In the genomic region with DNA sequence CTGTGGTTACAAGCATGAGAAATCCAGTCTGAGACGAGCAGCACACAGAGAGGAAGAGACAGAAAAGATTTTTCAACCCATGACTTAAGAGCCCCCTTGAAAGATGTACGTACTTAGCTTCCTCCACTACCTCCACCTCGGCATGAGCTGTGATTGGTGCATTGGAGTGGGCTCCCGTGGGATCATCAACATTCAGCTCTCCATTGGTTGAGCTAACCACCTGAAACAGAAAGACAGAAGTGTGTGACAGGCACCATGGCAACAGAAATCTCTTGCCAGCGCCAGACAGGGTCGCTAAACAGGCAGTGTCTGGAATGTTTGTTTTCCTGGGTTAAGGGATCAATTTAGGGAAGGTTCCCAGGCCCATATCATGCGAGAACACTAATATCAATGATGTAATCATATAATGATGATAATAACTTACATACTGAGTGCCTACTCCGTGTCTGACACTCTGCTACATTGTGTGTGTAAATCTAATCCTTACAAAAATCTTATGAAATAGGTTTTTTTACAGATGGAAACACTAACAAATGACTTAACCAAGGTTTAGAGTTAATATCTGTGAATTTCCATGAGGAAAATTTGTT, we compare ENCODE assay signal across 17 cellular contexts. TPM values are rescaled to one million over a fixed set of nuclear protein-coding genes. Genes with fewer than 3 reads are reported as not detected.
DNase-seq lines count a peak whose midpoint lies in the region; ATAC-seq, FAIRE-seq and TF ChIP-seq lines count a peak whose summit lies in the region.
"Had no signal": no experiment of that assay in that cellular context is flagged by ENCODE, and none has a peak within 500 bp of the region (broad histone marks: within the 10 kb centered on the region; RNA-seq: fewer than 3 reads in every experiment).

No MANE protein-coding gene starts in this region.

- H4K20me1 ChIP-seq in GM12878 (ENCODE audit: control insufficient read depth, insufficient read depth), result no peaks in the 10 kb centered on the region

- peak overlapping the region; percentile 36 for H3K27ac ChIP-seq in GM12878 (ENCODE audit: control insufficient read depth, insufficient read depth)
- H3K27ac ChIP-seq: 22Rv1, ascending aorta, KMS-11 had no signal

- peaks cover 0 to 4% of the 10 kb centered on the region in 2 experiments; a peak in 3 of 4 replicates for H3K36me3 ChIP-seq in GM12878 (ENCODE audit: control insufficient read depth in 2 of 2, insufficient read depth in 2 of 2, low read length in 1 of 2)

- FAIRE-seq in GM12878 (lab: Jason Lieb, UNC), result peak; percentile 81
- FAIRE-seq: keratinocyte had no signal

- H3K27me3 ChIP-seq in GM12878 (replicated peaks in 1 of 2; ENCODE audit: control insufficient read depth in 2 of 2, insufficient read depth in 2 of 2, low read length in 1 of 2), result no peaks in the 10 kb centered on the region
- H3K27me3 ChIP-seq: ascending aorta had no signal

- no peaks in the 10 kb centered on the region for H3K27me3 Mint-ChIP-seq in activated naive CD4-positive, alpha-beta T cell treated with anti-CD3 and anti-CD28 coated beads for 36 hours (ENCODE audit: low read depth)

- H3K4me1 ChIP-seq in GM12878 (ENCODE audit: control insufficient read depth, insufficient read depth, low read length), result peaks cover 11% of the 10 kb centered on the region; the same call in 1 of the 2 replicates
- H3K4me1 ChIP-seq: ascending aorta had no signal

- TF ChIP-seq CTCF in GM12878 (IDR thresholded peaks at IDR 0.05 in 2 of 3, conservative IDR thresholded peaks at IDR 0.05 in 1 of 3; ENCODE audit: control insufficient read depth in 2 of 3, extremely low read depth in 1 of 3, insufficient read depth in 1 of 3, low read depth in 3 of 3, low read length in 3 of 3), result no peak

- BruUV-seq in GM12878 (replicated peaks; lab: Mats Ljungman, UMichigan), result no TSS peak

- H3K4me2 ChIP-seq in GM12878 (ENCODE audit: control insufficient read depth, insufficient read depth), result peak overlapping the region; percentile 77
- H3K4me2 ChIP-seq: KMS-11 had no signal

- intact Hi-C loops in GM12878 (cut with micrococcal nuclease; ENCODE audit: unreplicated experiment), result no loop called here
- intact Hi-C loops in activated naive CD4-positive, alpha-beta T cell treated with anti-CD3 and anti-CD28 coated beads for 36 hours (cut with micrococcal nuclease), result no loop called here

- no peak for TF ChIP-seq POLR2A in GM12878 (IDR thresholded peaks at IDR 0.05; ENCODE audit: low read depth, low read length)

- RAD21 ChIA-PET in GM12878 (lab: Charles Lee; ENCODE audit: unreplicated experiment), result interaction anchor here (0.9 to 1.3 kb wide), 3 partner anchors 18 to 547 kb away, joined by 3 to 7 read pairs (median 3); a partner anchor contains a TSS

- peak overlapping the region; percentile 28 for H2AFZ ChIP-seq in GM12878 (ENCODE audit: control insufficient read depth, low read depth, low read length)

- H3K4me3 Mint-ChIP-seq in activated naive CD4-positive, alpha-beta T cell treated with anti-CD3 and anti-CD28 coated beads for 36 hours, result no peak overlapping the region

- H3K9ac ChIP-seq in GM12878 (ENCODE audit: control insufficient read depth, insufficient read depth, low read length), result no peak overlapping the region
- H3K9ac ChIP-seq: KMS-11 had no signal

- H3K4me1 Mint-ChIP-seq in activated naive CD4-positive, alpha-beta T cell treated with anti-CD3 and anti-CD28 coated beads for 36 hours (ENCODE audit: low read depth), result no peaks in the 10 kb centered on the region

- DNase-seq in NCI-H1417 (lab: John Stamatoyannopoulos, UW) (peak; percentile 12 to 73 (median 73)), NCI-H1417 treated with DMSO at 0.1 percent for 48 hours (lab: John Stamatoyannopoulos, UW) (no peak), GM12878 (ENCODE audit: low read depth, low spot score) (peak; percentile 45), putamen (ENCODE audit: low spot score) (peak; percentile 66), NOMO-1 treated with dmso at 0.1 percent for 144 hours (lab: John Stamatoyannopoulos, UW; ENCODE audit: unreplicated experiment) (no peak), HT-29 (ENCODE audit: low spot score) (no peak)
- DNase-seq in activated naive CD4-positive, alpha-beta T cell treated with anti-CD3 and anti-CD28 coated beads for 36 hours, result no peak
- DNase-seq: erythroblast; NCI-H774; stimulated activated CD4-positive, alpha-beta T cell treated with anti-CD3 and anti-CD28 coated beads, Interleukin-1b, Interleukin-23, amount 100 ng/mL, for 48 hours; T-helper 1 cell had no signal

- WGBS in GM12878 (ENCODE audit: insufficient coverage, insufficient replicate concordance, low lambda C conversion rate, missing lambda C conversion rate), result 42% methylated on average over 8 of the region's 8 CpGs

- H3K9me3 ChIP-seq in GM12878 (replicated peaks; ENCODE audit: control insufficient read depth, insufficient read depth, low read length), result no peaks in the 10 kb centered on the region
- H3K9me3 ChIP-seq: ascending aorta had no signal

- H3K27ac Mint-ChIP-seq in activated naive CD4-positive, alpha-beta T cell treated with anti-CD3 and anti-CD28 coated beads for 36 hours, result no peak overlapping the region

- CTCF ChIA-PET in GM12878 (lab: Yijun Ruan, JAX), result interaction anchor here (0.6 to 1.7 kb wide), 5 partner anchors 9 to 615 kb away, joined by 3 to 5 read pairs (median 3); a partner anchor contains a TSS
- CTCF ChIA-PET in activated naive CD4-positive, alpha-beta T cell treated with anti-CD3 and anti-CD28 coated beads for 36 hours (lab: Charles Lee), result no interaction called here

- in situ Hi-C loops in GM12878 (cut with MboI), result no loop called here

- H3K36me3 Mint-ChIP-seq in activated naive CD4-positive, alpha-beta T cell treated with anti-CD3 and anti-CD28 coated beads for 36 hours (ENCODE audit: low read depth), result peaks cover 8% of the 10 kb centered on the region

- SMC1A ChIA-PET in GM12878 (lab: Charles Lee; ENCODE audit: uncharacterized antibody, unreplicated experiment), result interaction anchor here (0.6 to 1.4 kb wide), 4 partner anchors 16 to 232 kb away, joined by 3 to 6 read pairs (median 3); no protein-coding TSS in a partner anchor

- no peak overlapping the region for H3K4me3 ChIP-seq in GM12878
- H3K4me3 ChIP-seq: ascending aorta had no signal

- no peaks in the 10 kb centered on the region for H3K79me2 ChIP-seq in GM12878 (ENCODE audit: control insufficient read depth, insufficient read depth, low read length)

- H3K9me3 Mint-ChIP-seq in activated naive CD4-positive, alpha-beta T cell treated with anti-CD3 and anti-CD28 coated beads for 36 hours, result no peaks in the 10 kb centered on the region

- TF ChIP-seq RAD21 in GM12878 (IDR thresholded peaks at IDR 0.05; ENCODE audit: insufficient read depth, low read depth, low read length), result no peak

- POLR2A ChIA-PET in GM12878 (lab: Charles Lee), result interaction anchor here (0.6 to 1.0 kb wide), 2 partner anchors 17 to 190 kb away, joined by 5 read pairs; a partner anchor contains a TSS

- no peak for TF ChIP-seq EP300 in GM12878 (IDR thresholded peaks at IDR 0.05; ENCODE audit: borderline replicate concordance in 1 of 2, control insufficient read depth in 1 of 2, low read depth in 2 of 2, low read length in 2 of 2)

- ATAC-seq in HG03135 (IDR thresholded peaks at IDR 0.05; ENCODE audit: unreplicated experiment), result peak; percentile 67
- ATAC-seq in GM12878, result peak; percentile 97

TF ChIP-seq in GM12878, 131 proteins besides CTCF, POLR2A, EP300 and RAD21 (continues in another document):
- TF ChIP-seq EGR1 (IDR thresholded peaks at IDR 0.05; ENCODE audit: borderline replicate concordance in 1 of 2, low read depth in 2 of 2, low read length in 2 of 2), result no peak

RNA-seq across cellular contexts. Expression of a gene that starts 17.5 kb away (rescaled TPM):
- total RNA-seq in GM12878 (2013; cell fraction: nucleolus; rRNA removed), result 92.7 and 97.9 TPM in 2 replicates
- total RNA-seq in GM12878 (2014; rRNA removed) (336 and 349 TPM in 2 replicates), GM12878 (2014; rRNA removed; fragmentation: Illumina TruSeq; extraction: Trizol) (401 and 446 TPM in 2 replicates), GM12878 (2021) (404 and 424 TPM in 2 replicates)
- 388 TPM for polyA plus RNA-seq in GM12878 (2011; ENCODE audit: low read depth)
- polyA plus RNA-seq in GM12878 (2011; rRNA removed) (281 and 344 TPM in 2 replicates), GM12878 (2014; fragmentation: Illumina TruSeq; extraction: Trizol) (284 and 570 TPM in 2 replicates), GM12878 (2014; fragmentation: Nextera tagmentation; extraction: Ambion mirVana) (100 to 1,000 TPM; 831 to 858 TPM), GM12878 (2014; rRNA removed) (393 and 399 TPM in 2 replicates), GM12878 (2016; fragmentation: Nextera tagmentation; extraction: Ambion mirVana) (100 to 1,000 TPM; 915 to 936 TPM)
- polyA plus RNA-seq in GM12878 (2011; cell fraction: cytosol; rRNA removed), result 359 and 447 TPM in 2 replicates
- polyA plus RNA-seq in GM12878 (2011; cell fraction: nucleus; rRNA removed), result 184 and 201 TPM in 2 replicates
- 477 and 571 TPM in 2 replicates for polyA plus RNA-seq in GM12878 (2012)
- 248 and 256 TPM in 2 replicates for polyA minus RNA-seq in GM12878 (2011; rRNA and poly(A)+ RNA removed)
- 100 and 121 TPM in 2 replicates for polyA minus RNA-seq in GM12878 (2011; cell fraction: cytosol; rRNA and poly(A)+ RNA removed)
- 23.7 and 44.3 TPM in 2 replicates for polyA minus RNA-seq in GM12878 (2011; cell fraction: nucleus; rRNA and poly(A)+ RNA removed)
- total RNA-seq in HT-29 (2014; rRNA removed; shearing (Covaris generic)), result 627 and 667 TPM in 2 replicates
- total RNA-seq in activated naive CD4-positive, alpha-beta T cell treated with anti-CD3 and anti-CD28 coated beads for 36 hours, result 100 to 1,000 TPM; 187 to 202 TPM

RNA-seq across cellular contexts. Expression of a gene that starts 28.8 kb away (rescaled TPM):
- total RNA-seq in GM12878 (2013; cell fraction: nucleolus; rRNA removed), result 19.1 and 22.5 TPM in 2 replicates
- total RNA-seq in GM12878 (2014; rRNA removed) (23.2 and 25.7 TPM in 2 replicates), GM12878 (2014; rRNA removed; fragmentation: Illumina TruSeq; extraction: Trizol) (11.1 and 12.2 TPM in 2 replicates), GM12878 (2021) (23.2 and 26.1 TPM in 2 replicates)
- polyA plus RNA-seq in GM12878 (2011; ENCODE audit: low read depth), result 3.8 TPM
- polyA plus RNA-seq in GM12878 (2011; rRNA removed) (3.2 and 4.4 TPM in 2 replicates), GM12878 (2014; fragmentation: Illumina TruSeq; extraction: Trizol) (6.6 and 10.4 TPM in 2 replicates), GM12878 (2014; fragmentation: Nextera tagmentation; extraction: Ambion mirVana) (1 to 10 TPM; 6.3 to 6.8 TPM), GM12878 (2014; rRNA removed) (26.1 and 29.0 TPM in 2 replicates), GM12878 (2016; fragmentation: Nextera tagmentation; extraction: Ambion mirVana) (1 to 10 TPM; 6.4 to 6.9 TPM)
- polyA plus RNA-seq in GM12878 (2011; cell fraction: cytosol; rRNA removed), result 8.4 and 9.9 TPM in 2 replicates
- polyA plus RNA-seq in GM12878 (2011; cell fraction: nucleus; rRNA removed), result 40.5 and 42.5 TPM in 2 replicates
- 7.4 and 8.1 TPM in 2 replicates for polyA plus RNA-seq in GM12878 (2012)
- polyA minus RNA-seq in GM12878 (2011; rRNA and poly(A)+ RNA removed), result 6.1 and 10.1 TPM in 2 replicates
- 1.6 and 2.0 TPM in 2 replicates for polyA minus RNA-seq in GM12878 (2011; cell fraction: cytosol; rRNA and poly(A)+ RNA removed)
- 13.7 and 25.9 TPM in 2 replicates for polyA minus RNA-seq in GM12878 (2011; cell fraction: nucleus; rRNA and poly(A)+ RNA removed)
- total RNA-seq in HT-29 (2014; rRNA removed; shearing (Covaris generic)), result 0.03 and 0.18 TPM in 2 replicates
- total RNA-seq in activated naive CD4-positive, alpha-beta T cell treated with anti-CD3 and anti-CD28 coated beads for 36 hours, result under 1 TPM; 0.19 to 0.47 TPM
- total RNA-seq: Daoy had no signal

Comparison
In these comparisons a context has a peak if more than half of its experiments do, and no peak if none do; other contexts are left out.
1. DNase-seq: peak in NCI-H1417 (3 of 3), GM12878 (single experiment) and putamen (single experiment); none in NCI-H1417 treated with DMSO at 0.1 percent for 48 hours (single experiment), NOMO-1 treated with dmso at 0.1 percent for 144 hours (single experiment), HT-29 (single experiment) and activated naive CD4-positive, alpha-beta T cell treated with anti-CD3 and anti-CD28 coated beads for 36 hours (single experiment).
2. RNA of a gene that starts 28.8 kb away (total RNA-seq): 11.1 to 26.1 TPM in GM12878; 0.19 to 0.47 TPM in activated naive CD4-positive, alpha-beta T cell treated with anti-CD3 and anti-CD28 coated beads for 36 hours and 0.03 to 0.18 TPM in HT-29; every median in the first group is over 4 times any median in the second.